In genomic region chr5:179558912-179559279, GRCh38 we compare ENCODE assay signal across 8 cellular contexts. TPM values are rescaled to one million over a fixed set of nuclear protein-coding genes. Genes with fewer than 3 reads are reported as not detected.
DNase-seq lines count a peak whose midpoint lies in the region; ATAC-seq and TF ChIP-seq lines count a peak whose summit lies in the region.

No MANE protein-coding gene starts in this region.

- H3K27ac Mint-ChIP-seq in activated T-helper 1 cell treated with anti-CD3 and anti-CD28 coated beads, Interleukin-12 subunit alpha, Interleukin-12 subunit beta, Interleukin-2, Interleukin-4 antibody, amounts not matched to agents 30 ng/mL and 10 ng/mL and 1 ng/mL, durations not matched to agents 14 hours and 24 hours and 36 hours: peak overlapping the region; percentile 86

- H3K27me3 Mint-ChIP-seq in activated T-helper 1 cell treated with anti-CD3 and anti-CD28 coated beads, Interleukin-12 subunit alpha, Interleukin-12 subunit beta, Interleukin-2, Interleukin-4 antibody, amounts not matched to agents 30 ng/mL and 10 ng/mL and 1 ng/mL, durations not matched to agents 14 hours and 24 hours and 36 hours (ENCODE audit: insufficient read depth): no peaks in the 10 kb centered on the region

- peaks cover 8% of the 10 kb centered on the region for H3K4me1 ChIP-seq in parathyroid adenoma

- no peak overlapping the region for H3K9ac ChIP-seq in parathyroid adenoma

- H3K4me3 Mint-ChIP-seq in activated T-helper 1 cell treated with anti-CD3 and anti-CD28 coated beads, Interleukin-12 subunit alpha, Interleukin-12 subunit beta, Interleukin-2, Interleukin-4 antibody, amounts not matched to agents 30 ng/mL and 10 ng/mL and 1 ng/mL, durations not matched to agents 14 hours and 24 hours and 36 hours: peak overlapping the region; percentile 94

- H2AFZ ChIP-seq in parathyroid adenoma: peak overlapping the region; percentile 98

- H3K27ac ChIP-seq in parathyroid adenoma: peak overlapping the region; percentile 93

- ATAC-seq in GM18502 (IDR thresholded peaks at IDR 0.05; ENCODE audit: poor library complexity, unreplicated experiment) (peak; percentile 18), GM21360 (IDR thresholded peaks at IDR 0.05; ENCODE audit: unreplicated experiment) (no peak), GM19397 (IDR thresholded peaks at IDR 0.05; ENCODE audit: unreplicated experiment) (no peak)

- peaks cover 31% of the 10 kb centered on the region for H3K79me2 ChIP-seq in parathyroid adenoma

- DNase-seq in NCI-H1105 treated with DMSO at 0.1 percent for 48 hours (lab: John Stamatoyannopoulos, UW) (peak; percentile 69), glomerular visceral epithelial cell (ENCODE audit: extremely low spot score) (peak; percentile 35), midbrain (lab: John Stamatoyannopoulos, UW) (no peak)
- DNase-seq in activated T-helper 1 cell treated with anti-CD3 and anti-CD28 coated beads, Interleukin-12 subunit alpha, Interleukin-12 subunit beta, Interleukin-2, Interleukin-4 antibody, amounts not matched to agents 30 ng/mL and 10 ng/mL and 1 ng/mL, durations not matched to agents 14 hours and 24 hours and 36 hours (ENCODE audit: low spot score): no peak

- intact Hi-C loops in activated T-helper 1 cell treated with anti-CD3 and anti-CD28 coated beads, Interleukin-12 subunit alpha, Interleukin-12 subunit beta, Interleukin-2, Interleukin-4 antibody, amounts not matched to agents 30 ng/mL and 10 ng/mL and 1 ng/mL, durations not matched to agents 14 hours and 24 hours and 36 hours (cut with micrococcal nuclease): loop anchor here (1.0 to 10.0 kb wide), 9 partner anchors 8 to 1686 kb away; partner anchors contain the start of genes CANX, HNRNPH1, MAML1 and MAPK9

- H3K9me3 ChIP-seq in parathyroid adenoma (ENCODE audit: control insufficient read depth, low read length): no peaks in the 10 kb centered on the region

- H3K36me3 ChIP-seq in parathyroid adenoma (ENCODE audit: control insufficient read depth, insufficient read depth, low read length): no peaks in the 10 kb centered on the region

- H3K4me1 Mint-ChIP-seq in activated T-helper 1 cell treated with anti-CD3 and anti-CD28 coated beads, Interleukin-12 subunit alpha, Interleukin-12 subunit beta, Interleukin-2, Interleukin-4 antibody, amounts not matched to agents 30 ng/mL and 10 ng/mL and 1 ng/mL, durations not matched to agents 14 hours and 24 hours and 36 hours (ENCODE audit: low read depth): peaks cover 12% of the 10 kb centered on the region

- H3K4me2 ChIP-seq in parathyroid adenoma (ENCODE audit: low read length): peak overlapping the region; percentile 88

- no peak for TF ChIP-seq CTCF in parathyroid adenoma (IDR thresholded peaks at IDR 0.05)

- no peaks in the 10 kb centered on the region for H3K27me3 ChIP-seq in parathyroid adenoma (ENCODE audit: control insufficient read depth, insufficient read depth, low read length)

- peaks cover 29% of the 10 kb centered on the region for H3K36me3 Mint-ChIP-seq in activated T-helper 1 cell treated with anti-CD3 and anti-CD28 coated beads, Interleukin-12 subunit alpha, Interleukin-12 subunit beta, Interleukin-2, Interleukin-4 antibody, amounts not matched to agents 30 ng/mL and 10 ng/mL and 1 ng/mL, durations not matched to agents 14 hours and 24 hours and 36 hours (ENCODE audit: low read depth)

- H3K9me3 Mint-ChIP-seq in activated T-helper 1 cell treated with anti-CD3 and anti-CD28 coated beads, Interleukin-12 subunit alpha, Interleukin-12 subunit beta, Interleukin-2, Interleukin-4 antibody, amounts not matched to agents 30 ng/mL and 10 ng/mL and 1 ng/mL, durations not matched to agents 14 hours and 24 hours and 36 hours: no peaks in the 10 kb centered on the region

- H3K4me3 ChIP-seq in parathyroid adenoma (ENCODE audit: low read depth, low read length): peak overlapping the region; percentile 78

RNA-seq across cellular contexts. Expression of gene RUFY1, which starts 8.5 kb away (rescaled TPM):
- 37.0 and 38.3 TPM in 2 replicates for total RNA-seq in activated T-helper 1 cell treated with anti-CD3 and anti-CD28 coated beads, Interleukin-12 subunit alpha, Interleukin-12 subunit beta, Interleukin-2, Interleukin-4 antibody, amounts not matched to agents 30 ng/mL and 10 ng/mL and 1 ng/mL, durations not matched to agents 14 hours and 24 hours and 36 hours

Comparison
In these comparisons a context has a peak if more than half of its experiments do, and no peak if none do; other contexts are left out.
1. DNase-seq: peak in NCI-H1105 treated with DMSO at 0.1 percent for 48 hours (single experiment) and glomerular visceral epithelial cell (single experiment); none in activated T-helper 1 cell treated with anti-CD3 and anti-CD28 coated beads, Interleukin-12 subunit alpha, Interleukin-12 subunit beta, Interleukin-2, Interleukin-4 antibody, amounts not matched to agents 30 ng/mL and 10 ng/mL and 1 ng/mL, durations not matched to agents 14 hours and 24 hours and 36 hours (single experiment) and midbrain (single experiment).